12 cellular contexts compared by ENCODE assay signal in the genomic region with DNA sequence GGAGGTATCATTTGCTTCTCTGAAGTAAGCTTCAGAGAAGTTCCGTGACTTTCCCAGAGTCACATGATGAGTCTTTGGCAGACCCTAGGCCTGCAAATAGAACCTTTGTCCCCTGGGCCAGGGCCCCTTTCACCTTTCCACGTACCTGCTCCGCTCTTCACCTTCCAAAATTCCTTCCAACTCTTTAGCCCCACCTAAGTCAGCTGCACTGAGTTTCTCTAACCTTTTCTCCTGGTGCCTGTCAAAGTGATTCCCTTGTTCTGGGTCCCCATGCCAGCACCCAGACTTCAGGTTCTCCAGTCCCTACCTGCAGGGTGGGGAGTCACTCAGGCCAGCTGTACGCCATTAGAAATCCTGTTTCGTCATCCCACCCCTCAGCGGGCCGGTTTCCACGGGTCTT. TPM values are rescaled to one million over a fixed set of nuclear protein-coding genes. Genes with fewer than 3 reads are reported as not detected.
"Had no signal": no experiment of that assay in that cellular context is flagged by ENCODE, and none has a peak within 500 bp of the region (broad histone marks: within the 10 kb centered on the region; RNA-seq: fewer than 3 reads in every experiment).

No MANE protein-coding gene starts in this region.

- H3K4me2 ChIP-seq: GM23338 had no signal

- H3K36me3 ChIP-seq: HAP-1 had no signal

- H2AFZ ChIP-seq: GM23248, GM23338 had no signal

- ATAC-seq: GM23338, HCT116 had no signal

- DNase-seq: GM23248, GOT3, H7, H9, HCEC 1CT, HFFc6 had no signal

- H3K4me1 ChIP-seq: HAP-1 had no signal

- FAIRE-seq: H1, H54 had no signal

- H3K9ac ChIP-seq: GM23248 had no signal

- H3K4me3 ChIP-seq: GM23248, GM23338, HAP-1 had no signal

- H3K9me3 ChIP-seq: HAP-1 had no signal

- H3K27ac ChIP-seq: GM23248 had no signal

RNA-seq across cellular contexts. Expression of a gene that starts 12.8 kb away (rescaled TPM):
- total RNA-seq: GM23248, GM23338, H1, H4, H7, H9, HFFc6 had no signal
- polyA plus RNA-seq: GM23248, GM23338, H1 had no signal
